ENCODE assay signal across 23 cellular contexts in the genomic region with DNA sequence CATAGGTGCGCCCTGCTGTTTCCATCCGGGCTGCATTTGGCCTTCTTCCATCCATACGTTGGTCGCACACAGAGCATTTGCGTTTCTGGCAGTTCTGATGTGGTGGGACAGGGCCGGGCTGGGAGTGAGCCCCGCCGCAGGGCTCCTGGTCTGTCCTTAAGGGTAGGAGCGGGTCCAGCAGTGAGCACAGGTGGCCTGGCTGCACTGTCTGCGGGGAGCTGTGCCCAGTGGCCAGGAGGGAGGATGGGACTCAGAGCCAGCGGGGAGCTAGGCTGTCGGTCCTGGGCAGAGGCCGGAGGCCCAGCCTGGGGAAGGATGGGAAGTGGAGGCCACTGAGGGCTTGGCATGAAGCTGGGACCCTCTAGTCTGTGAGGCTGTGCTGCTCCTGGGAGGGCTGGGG.
A peak's percentile ranks its signal among the peaks of the same experiment; 100 is the strongest.
DNase-seq lines count a peak whose midpoint lies in the region; ATAC-seq and TF ChIP-seq lines count a peak whose summit lies in the region.
"Had no signal": no experiment of that assay in that cellular context is flagged by ENCODE, and none has a peak within 500 bp of the region (broad histone marks: within the 10 kb centered on the region; RNA-seq: fewer than 3 reads in every experiment).

No MANE protein-coding gene starts in this region.

- no peak overlapping the region for H3K23ac ChIP-seq in mesenchymal stem cell (ENCODE audit: low read length in 2 of 2)

- no peaks in the 10 kb centered on the region for H3K27me3 ChIP-seq in SK-N-SH (ENCODE audit: insufficient read depth)
- H3K27me3 ChIP-seq in BLaER1, result no peaks in the 10 kb centered on the region
- H3K27me3 ChIP-seq in mesenchymal stem cell (ENCODE audit: control insufficient read depth in 1 of 2, insufficient read depth in 1 of 2, low read length in 2 of 2), result no peaks in the 10 kb centered on the region

- no peak overlapping the region for H2BK120ac ChIP-seq in mesenchymal stem cell (ENCODE audit: low read depth, low read length)

- no peak overlapping the region for H3K4me2 ChIP-seq in SK-N-SH
- H3K4me2 ChIP-seq in BLaER1, result peak overlapping the region; percentile 89
- no peak overlapping the region for H3K4me2 ChIP-seq in mesenchymal stem cell (ENCODE audit: low read length, poor library complexity, severe bottlenecking)
- H3K4me2 ChIP-seq: A549 had no signal

- POLR2A ChIA-PET in SK-N-SH (lab: Yijun Ruan, JAX), result no interaction called here

- no peaks in the 10 kb centered on the region for H3K9me3 ChIP-seq in SK-N-SH
- no peaks in the 10 kb centered on the region for H3K9me3 ChIP-seq in BLaER1
- H3K9me3 ChIP-seq in mesenchymal stem cell (ENCODE audit: control insufficient read depth, low read length), result no peaks in the 10 kb centered on the region
- H3K9me3 ChIP-seq: A549 had no signal

- ATAC-seq in SK-N-SH treated with all-trans-retinoic acid at 6 μM for 48 hours (no peak), HG03196 (IDR thresholded peaks at IDR 0.05; ENCODE audit: unreplicated experiment) (no peak)
- ATAC-seq: A549, GM12878 had no signal

- H3K27ac ChIP-seq in SK-N-SH (ENCODE audit: low read depth in 2 of 2, low read length in 1 of 2), result no peak overlapping the region
- H3K27ac ChIP-seq in BLaER1, result 0 out of 2 replicates have a peak overlapping the region, but pooled peaks have one; percentile 26
- H3K27ac ChIP-seq in C4-2B, result peak overlapping the region; percentile 27; the same call in 1 of the 2 replicates
- H3K27ac ChIP-seq in mesenchymal stem cell (ENCODE audit: low read length, poor library complexity, severe bottlenecking), result no peak overlapping the region
- H3K27ac ChIP-seq: 22Rv1, A549 had no signal

- no peaks in the 10 kb centered on the region for H3K79me2 ChIP-seq in SK-N-SH (ENCODE audit: insufficient read depth)

- no peak overlapping the region for H3K18ac ChIP-seq in mesenchymal stem cell (ENCODE audit: low read depth in 1 of 2, low read length in 2 of 2)

- no peak overlapping the region for H3K9ac ChIP-seq in SK-N-SH
- no peak overlapping the region for H3K9ac ChIP-seq in BLaER1
- H3K9ac ChIP-seq in mesenchymal stem cell (ENCODE audit: low read length), result no peak overlapping the region

- no peaks in the 10 kb centered on the region for H3F3A ChIP-seq in SK-N-SH (replicated peaks; ENCODE audit: insufficient read depth)

- H4K8ac ChIP-seq in mesenchymal stem cell (ENCODE audit: low read length), result peak overlapping the region; percentile 12

- no peak for TF ChIP-seq EP300 in SK-N-SH (IDR thresholded peaks at IDR 0.05; ENCODE audit: borderline replicate concordance in 1 of 2, low read depth in 1 of 2, low read length in 1 of 2)

- no peak overlapping the region for H2AFZ ChIP-seq in SK-N-SH (ENCODE audit: low read depth)
- no peak overlapping the region for H2AFZ ChIP-seq in mesenchymal stem cell (ENCODE audit: low read depth, low read length)

- no peak overlapping the region for H2BK5ac ChIP-seq in mesenchymal stem cell (ENCODE audit: low read depth, low read length, poor library complexity, severe bottlenecking)

- CTCF ChIA-PET in SK-N-SH (lab: Yijun Ruan, JAX), result no interaction called here

- DNase-seq in SK-N-SH, result peak; percentile 54
- no peak for DNase-seq in mesenchymal stem cell
- DNase-seq in NCI-H1092 (lab: John Stamatoyannopoulos, UW), result no peak
- no peak for DNase-seq in LoVo (ENCODE audit: low spot score)
- DNase-seq: AML-193; CD4-positive, alpha-beta memory T cell; CD4-positive, CD25-positive, alpha-beta regulatory T cell; CD8-positive, alpha-beta memory T cell; COR-L47; DMS 273 treated with DMSO at 0.1 percent for 48 hours; DMS153; DMS53; DMS79; DND-41; EL; GDM1 had no signal

- no peaks in the 10 kb centered on the region for H4K20me1 ChIP-seq in SK-N-SH (ENCODE audit: insufficient read depth)
- H4K20me1 ChIP-seq in BLaER1, result peaks cover 85% of the 10 kb centered on the region

- H2BK15ac ChIP-seq in mesenchymal stem cell (ENCODE audit: low read depth, poor library complexity, severe bottlenecking), result no peak overlapping the region

- H3K14ac ChIP-seq in mesenchymal stem cell (ENCODE audit: low read length in 2 of 2), result no peak overlapping the region

- no peak overlapping the region for H2AK5ac ChIP-seq in mesenchymal stem cell (ENCODE audit: low read length, severe bottlenecking)

- no peak overlapping the region for H3K4ac ChIP-seq in mesenchymal stem cell (ENCODE audit: low read depth in 1 of 2, low read length in 2 of 2)

- no peaks in the 10 kb centered on the region for H3K36me3 ChIP-seq in SK-N-SH (replicated peaks in 1 of 2; ENCODE audit: control insufficient read depth in 1 of 2, insufficient read depth in 2 of 2, low read length in 1 of 2)
- peaks cover 8% of the 10 kb centered on the region; the same call in 1 of the 2 replicates for H3K36me3 ChIP-seq in BLaER1
- H3K36me3 ChIP-seq in mesenchymal stem cell (ENCODE audit: control insufficient read depth in 1 of 2, insufficient read depth in 2 of 2, low read depth in 1 of 2, low read length in 2 of 2), result peaks cover 0 to 13% of the 10 kb centered on the region in 2 experiments

- 95% methylated on average over 9 of the region's 13 CpGs for WGBS in SK-N-SH (ENCODE audit: low lambda C conversion rate)
- 96% methylated on average over 10 of the region's 13 CpGs for WGBS in mesenchymal stem cell

- H3K79me1 ChIP-seq in mesenchymal stem cell (replicated peaks; ENCODE audit: low read length, poor library complexity, severe bottlenecking), result peaks cover 6% of the 10 kb centered on the region

- no peak for TF ChIP-seq RAD21 in SK-N-SH (IDR thresholded peaks at IDR 0.05; ENCODE audit: low read length)

- peaks cover 7 to 37% of the 10 kb centered on the region in 2 experiments; a peak in 3 of 4 replicates for H3K4me1 ChIP-seq in SK-N-SH (ENCODE audit: control insufficient read depth in 1 of 2, insufficient read depth in 2 of 2, low read depth in 1 of 2, low read length in 1 of 2)
- H3K4me1 ChIP-seq in BLaER1, result peaks cover 53% of the 10 kb centered on the region
- H3K4me1 ChIP-seq in mesenchymal stem cell (ENCODE audit: control insufficient read depth, insufficient read depth, low read depth, low read length), result peaks cover 20% of the 10 kb centered on the region
- H3K4me1 ChIP-seq: A549 had no signal

- H3K9me2 ChIP-seq in SK-N-SH, result no peaks in the 10 kb centered on the region

- no peak overlapping the region for H4K91ac ChIP-seq in mesenchymal stem cell (ENCODE audit: low read length)

- no peak overlapping the region for H3K4me3 ChIP-seq in SK-N-SH (ENCODE audit: low read depth in 2 of 2, low read length in 1 of 2)
- no peak overlapping the region for H3K4me3 ChIP-seq in BLaER1
- H3K4me3 ChIP-seq in mesenchymal stem cell (ENCODE audit: insufficient read depth in 1 of 2, low read depth in 1 of 2, low read length in 2 of 2), result no peak overlapping the region
- H3K4me3 ChIP-seq: A549, GM12878 had no signal

- H2BK12ac ChIP-seq in mesenchymal stem cell (ENCODE audit: low read length in 2 of 2), result no peak overlapping the region

- TF ChIP-seq CTCF in SK-N-SH (IDR thresholded peaks at IDR 0.05) (no peak), C4-2B (conservative IDR thresholded peaks at IDR 0.05) (no peak)

TF ChIP-seq in SK-N-SH, 30 proteins besides CTCF, POLR2A, EP300 and RAD21 (continues in another document):
- TF ChIP-seq RXRA (IDR thresholded peaks at IDR 0.05; ENCODE audit: borderline replicate concordance, low read depth) (no peak), RCOR1 (IDR thresholded peaks at IDR 0.05; ENCODE audit: low read length) (no peak), ELF1 (IDR thresholded peaks at IDR 0.05) (no peak)

TF ChIP-seq in SK-N-SH treated with all-trans-retinoic acid at 6 μM for 48 hours, 23 proteins besides CTCF, POLR2A, EP300 and RAD21:
- TF ChIP-seq ZNF565 (CRISPR knock-in tag; conservative IDR thresholded peaks at IDR 0.05; ENCODE audit: low read depth), result no peak
- TF ChIP-seq ZNF70 (CRISPR knock-in tag; IDR thresholded peaks at IDR 0.05), result no peak
- TF ChIP-seq CSDC2 (CRISPR knock-in tag; IDR thresholded peaks at IDR 0.05), result no peak
- no peak for TF ChIP-seq OSR1 (CRISPR knock-in tag; IDR thresholded peaks at IDR 0.05)
- TF ChIP-seq, protein P1, sequence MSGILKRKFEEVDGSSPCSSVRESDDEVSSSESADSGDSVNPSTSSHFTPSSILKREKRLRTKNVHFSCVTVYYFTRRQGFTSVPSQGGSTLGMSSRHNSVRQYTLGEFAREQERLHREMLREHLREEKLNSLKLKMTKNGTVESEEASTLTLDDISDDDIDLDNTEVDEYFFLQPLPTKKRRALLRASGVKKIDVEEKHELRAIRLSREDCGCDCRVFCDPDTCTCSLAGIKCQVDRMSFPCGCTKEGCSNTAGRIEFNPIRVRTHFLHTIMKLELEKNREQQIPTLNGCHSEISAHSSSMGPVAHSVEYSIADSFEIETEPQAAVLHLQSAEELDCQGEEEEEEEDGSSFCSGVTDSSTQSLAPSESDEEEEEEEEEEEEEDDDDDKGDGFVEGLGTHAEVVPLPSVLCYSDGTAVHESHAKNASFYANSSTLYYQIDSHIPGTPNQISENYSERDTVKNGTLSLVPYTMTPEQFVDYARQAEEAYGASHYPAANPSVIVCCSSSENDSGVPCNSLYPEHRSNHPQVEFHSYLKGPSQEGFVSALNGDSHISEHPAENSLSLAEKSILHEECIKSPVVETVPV (CRISPR knock-in tag; IDR thresholded peaks at IDR 0.05), result no peak
- TF ChIP-seq GLIS3 (CRISPR knock-in tag; IDR thresholded peaks at IDR 0.05), result no peak
TF ChIP-seq in SK-N-SH treated with all-trans-retinoic acid at 6 μM for 48 hours: peak in this region for 0.

Comparison
In these comparisons a context has a peak if more than half of its experiments do, and no peak if none do; other contexts are left out.
1. H3K27ac ChIP-seq: peak in BLaER1 (single experiment) and C4-2B (single experiment); none in SK-N-SH (0 of 2) and mesenchymal stem cell (single experiment).